In genomic region chr3:71317140-71317539, GRCh38 we compare ENCODE assay signal across 13 cellular contexts.
A peak's percentile ranks its signal among the peaks of the same experiment; 100 is the strongest.
DNase-seq lines count a peak whose midpoint lies in the region; ATAC-seq and TF ChIP-seq lines count a peak whose summit lies in the region.
"Had no signal": no experiment of that assay in that cellular context is flagged by ENCODE, and none has a peak within 500 bp of the region (broad histone marks: within the 10 kb centered on the region; RNA-seq: fewer than 3 reads in every experiment).

No MANE protein-coding gene starts in this region.

- peak overlapping the region; percentile 92 for H3K27ac Mint-ChIP-seq in activated naive CD8-positive, alpha-beta T cell
- H3K27ac Mint-ChIP-seq in activated naive CD8-positive, alpha-beta T cell treated with anti-CD3 and anti-CD28 coated beads, Interleukin-2, amount 50 U/mL, for 24 hours = no peak overlapping the region

- no peaks in the 10 kb centered on the region for H3K79me2 ChIP-seq in SU-DHL-6 (ENCODE audit: insufficient read depth, low read length)

- H3K4me3 Mint-ChIP-seq in activated naive CD8-positive, alpha-beta T cell = peak overlapping the region; percentile 47
- H3K4me3 Mint-ChIP-seq in activated naive CD8-positive, alpha-beta T cell treated with anti-CD3 and anti-CD28 coated beads, Interleukin-2, amount 50 U/mL, for 24 hours = no peak overlapping the region

- H3K9me2 ChIP-seq in SU-DHL-6 (replicated peaks; ENCODE audit: insufficient read depth, low read length) = no peaks in the 10 kb centered on the region

- H3K4me2 ChIP-seq in SU-DHL-6 (ENCODE audit: low read depth, low read length, poor library complexity, severe bottlenecking) = peak overlapping the region; percentile 57

- ATAC-seq in activated naive CD8-positive, alpha-beta T cell treated with anti-CD3 and anti-CD28 coated beads, Interleukin-2, amount 50 U/mL, for 24 hours = no peak
- peak; percentile 55 for ATAC-seq in upper lobe of right lung

- no peaks in the 10 kb centered on the region for H3K27me3 Mint-ChIP-seq in activated naive CD8-positive, alpha-beta T cell
- no peaks in the 10 kb centered on the region for H3K27me3 Mint-ChIP-seq in activated naive CD8-positive, alpha-beta T cell treated with anti-CD3 and anti-CD28 coated beads, Interleukin-2, amount 50 U/mL, for 24 hours

- H3K27me3 ChIP-seq in SU-DHL-6 (ENCODE audit: low read length) = no peaks in the 10 kb centered on the region
- no peaks in the 10 kb centered on the region for H3K27me3 ChIP-seq in muscle layer of colon (ENCODE audit: control insufficient read depth in 1 of 2, insufficient read depth in 2 of 2, low read length in 2 of 2)
- H3K27me3 ChIP-seq in upper lobe of right lung = no peaks in the 10 kb centered on the region

- no peak for TF ChIP-seq CTCF in SU-DHL-6 (IDR thresholded peaks at IDR 0.05; ENCODE audit: insufficient read depth, low read length, poor library complexity, severe bottlenecking)
- TF ChIP-seq CTCF in upper lobe of right lung (IDR thresholded peaks at IDR 0.05) = no peak

- no peak overlapping the region for H3K9ac ChIP-seq in SU-DHL-6 (ENCODE audit: low read length)
- H3K9ac ChIP-seq in muscle layer of colon (ENCODE audit: low read length) = no peak overlapping the region

- no peaks in the 10 kb centered on the region; the same call in 1 of the 2 replicates for H3F3A ChIP-seq in SU-DHL-6 (ENCODE audit: insufficient read depth)

- H4K20me1 ChIP-seq in SU-DHL-6 (ENCODE audit: low read depth, low read length) = no peaks in the 10 kb centered on the region

- no peaks in the 10 kb centered on the region for H3K9me3 ChIP-seq in SU-DHL-6 (ENCODE audit: insufficient read depth, low read length)
- no peaks in the 10 kb centered on the region for H3K9me3 ChIP-seq in muscle layer of colon (ENCODE audit: low read length)
- H3K9me3 ChIP-seq in upper lobe of right lung = no peaks in the 10 kb centered on the region

- H3K36me3 ChIP-seq in SU-DHL-6 (ENCODE audit: low read length) (no peaks in the 10 kb centered on the region), muscle layer of colon (ENCODE audit: insufficient read depth, low read length) (no peaks in the 10 kb centered on the region), upper lobe of right lung (no peaks in the 10 kb centered on the region)

- no peak overlapping the region for H3K4me3 ChIP-seq in SU-DHL-6 (ENCODE audit: insufficient read depth, low read length, poor library complexity, severe bottlenecking)
- no peak overlapping the region for H3K4me3 ChIP-seq in muscle layer of colon (ENCODE audit: low read depth in 1 of 2, low read length in 2 of 2)
- no peak overlapping the region for H3K4me3 ChIP-seq in upper lobe of right lung

- H3K27ac ChIP-seq in SU-DHL-6 (ENCODE audit: low read depth, low read length) (peak overlapping the region; percentile 48; the same call in 1 of the 2 replicates), muscle layer of colon (ENCODE audit: low read depth, low read length) (peak overlapping the region; percentile 36), upper lobe of right lung (peak overlapping the region; percentile 65)

- peaks cover 41% of the 10 kb centered on the region for H3K4me1 ChIP-seq in muscle layer of colon (ENCODE audit: insufficient read depth, low read length)
- H3K4me1 ChIP-seq in upper lobe of right lung = peaks cover 19% of the 10 kb centered on the region

- no peak overlapping the region for H2AFZ ChIP-seq in SU-DHL-6 (ENCODE audit: low read depth, low read length, severe bottlenecking)

- H3K9me3 Mint-ChIP-seq in activated naive CD8-positive, alpha-beta T cell (ENCODE audit: low read depth) = no peaks in the 10 kb centered on the region
- H3K9me3 Mint-ChIP-seq in activated naive CD8-positive, alpha-beta T cell treated with anti-CD3 and anti-CD28 coated beads, Interleukin-2, amount 50 U/mL, for 24 hours = no peaks in the 10 kb centered on the region
- H3K9me3 Mint-ChIP-seq: HFFc6 had no signal

- intact Hi-C loops in upper lobe of right lung (cut with DNase I) = no loop called here

- H3K36me3 Mint-ChIP-seq in activated naive CD8-positive, alpha-beta T cell = peaks cover 7% of the 10 kb centered on the region
- H3K36me3 Mint-ChIP-seq in activated naive CD8-positive, alpha-beta T cell treated with anti-CD3 and anti-CD28 coated beads, Interleukin-2, amount 50 U/mL, for 24 hours (ENCODE audit: low read depth) = peaks cover 3% of the 10 kb centered on the region

- H3K4me1 Mint-ChIP-seq in activated naive CD8-positive, alpha-beta T cell (ENCODE audit: low read depth) = peaks cover 43% of the 10 kb centered on the region
- H3K4me1 Mint-ChIP-seq in activated naive CD8-positive, alpha-beta T cell treated with anti-CD3 and anti-CD28 coated beads, Interleukin-2, amount 50 U/mL, for 24 hours = peaks cover 45% of the 10 kb centered on the region

- no peak for DNase-seq in activated naive CD8-positive, alpha-beta T cell treated with anti-CD3 and anti-CD28 coated beads, Interleukin-2, amount 50 U/mL, for 24 hours
- DNase-seq in upper lobe of right lung (no peak), D341Med (ENCODE audit: low spot score) (no peak), NCI-H1105 (lab: John Stamatoyannopoulos, UW) (no peak), KG1 (lab: John Stamatoyannopoulos, UW) (no peak)
- DNase-seq: DND-41, HFFc6, NCI-H1930, NCI-H510A, SHP77 had no signal
